ENCODE assay signal across 1 cellular context in the genomic region with DNA sequence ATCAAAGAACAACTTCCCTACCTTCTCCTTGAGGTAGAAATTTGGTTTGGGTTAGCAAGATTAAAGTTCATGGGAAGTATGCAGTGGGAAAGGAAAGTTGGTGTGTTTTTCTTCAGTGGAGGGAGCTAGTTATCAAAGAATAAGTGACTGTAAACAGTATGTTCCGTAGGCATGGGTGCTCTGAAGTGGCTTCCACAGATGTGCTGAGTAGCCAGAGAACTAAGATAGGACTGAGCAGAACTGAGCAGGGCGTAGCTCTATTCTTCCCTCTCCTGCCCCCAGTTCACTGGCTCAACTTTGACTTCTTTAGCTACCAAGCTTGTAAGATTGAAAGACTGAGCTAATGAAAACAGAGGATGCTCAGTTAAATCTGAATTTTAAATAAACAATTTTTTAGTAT.
TF ChIP-seq lines count a peak whose summit lies in the region.

No MANE protein-coding gene starts in this region.

TF ChIP-seq in WTC11, 78 proteins besides CTCF, POLR2A, EP300 and RAD21 (continued from another document):
- TF ChIP-seq, protein P1, sequence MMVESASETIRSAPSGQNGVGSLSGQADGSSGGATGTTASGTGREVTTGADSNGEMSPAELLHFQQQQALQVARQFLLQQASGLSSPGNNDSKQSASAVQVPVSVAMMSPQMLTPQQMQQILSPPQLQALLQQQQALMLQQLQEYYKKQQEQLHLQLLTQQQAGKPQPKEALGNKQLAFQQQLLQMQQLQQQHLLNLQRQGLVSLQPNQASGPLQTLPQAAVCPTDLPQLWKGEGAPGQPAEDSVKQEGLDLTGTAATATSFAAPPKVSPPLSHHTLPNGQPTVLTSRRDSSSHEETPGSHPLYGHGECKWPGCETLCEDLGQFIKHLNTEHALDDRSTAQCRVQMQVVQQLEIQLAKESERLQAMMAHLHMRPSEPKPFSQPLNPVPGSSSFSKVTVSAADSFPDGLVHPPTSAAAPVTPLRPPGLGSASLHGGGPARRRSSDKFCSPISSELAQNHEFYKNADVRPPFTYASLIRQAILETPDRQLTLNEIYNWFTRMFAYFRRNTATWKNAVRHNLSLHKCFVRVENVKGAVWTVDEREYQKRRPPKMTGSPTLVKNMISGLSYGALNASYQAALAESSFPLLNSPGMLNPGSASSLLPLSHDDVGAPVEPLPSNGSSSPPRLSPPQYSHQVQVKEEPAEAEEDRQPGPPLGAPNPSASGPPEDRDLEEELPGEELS (CRISPR knock-in tag; IDR thresholded peaks at IDR 0.05) = no peak
- TF ChIP-seq NFATC4 (CRISPR knock-in tag; IDR thresholded peaks at IDR 0.05) (no peak), ZMAT4 (CRISPR knock-in tag; IDR thresholded peaks at IDR 0.05) (no peak), SMAD3 (CRISPR knock-in tag; IDR thresholded peaks at IDR 0.05; ENCODE audit: borderline replicate concordance) (no peak), CREM (CRISPR knock-in tag; IDR thresholded peaks at IDR 0.05) (no peak), GABPB1 (CRISPR knock-in tag; IDR thresholded peaks at IDR 0.05) (no peak)
- TF ChIP-seq, protein P2, sequence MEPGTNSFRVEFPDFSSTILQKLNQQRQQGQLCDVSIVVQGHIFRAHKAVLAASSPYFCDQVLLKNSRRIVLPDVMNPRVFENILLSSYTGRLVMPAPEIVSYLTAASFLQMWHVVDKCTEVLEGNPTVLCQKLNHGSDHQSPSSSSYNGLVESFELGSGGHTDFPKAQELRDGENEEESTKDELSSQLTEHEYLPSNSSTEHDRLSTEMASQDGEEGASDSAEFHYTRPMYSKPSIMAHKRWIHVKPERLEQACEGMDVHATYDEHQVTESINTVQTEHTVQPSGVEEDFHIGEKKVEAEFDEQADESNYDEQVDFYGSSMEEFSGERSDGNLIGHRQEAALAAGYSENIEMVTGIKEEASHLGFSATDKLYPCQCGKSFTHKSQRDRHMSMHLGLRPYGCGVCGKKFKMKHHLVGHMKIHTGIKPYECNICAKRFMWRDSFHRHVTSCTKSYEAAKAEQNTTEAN (CRISPR knock-in tag; IDR thresholded peaks at IDR 0.05) = no peak
- TF ChIP-seq, protein P3, sequence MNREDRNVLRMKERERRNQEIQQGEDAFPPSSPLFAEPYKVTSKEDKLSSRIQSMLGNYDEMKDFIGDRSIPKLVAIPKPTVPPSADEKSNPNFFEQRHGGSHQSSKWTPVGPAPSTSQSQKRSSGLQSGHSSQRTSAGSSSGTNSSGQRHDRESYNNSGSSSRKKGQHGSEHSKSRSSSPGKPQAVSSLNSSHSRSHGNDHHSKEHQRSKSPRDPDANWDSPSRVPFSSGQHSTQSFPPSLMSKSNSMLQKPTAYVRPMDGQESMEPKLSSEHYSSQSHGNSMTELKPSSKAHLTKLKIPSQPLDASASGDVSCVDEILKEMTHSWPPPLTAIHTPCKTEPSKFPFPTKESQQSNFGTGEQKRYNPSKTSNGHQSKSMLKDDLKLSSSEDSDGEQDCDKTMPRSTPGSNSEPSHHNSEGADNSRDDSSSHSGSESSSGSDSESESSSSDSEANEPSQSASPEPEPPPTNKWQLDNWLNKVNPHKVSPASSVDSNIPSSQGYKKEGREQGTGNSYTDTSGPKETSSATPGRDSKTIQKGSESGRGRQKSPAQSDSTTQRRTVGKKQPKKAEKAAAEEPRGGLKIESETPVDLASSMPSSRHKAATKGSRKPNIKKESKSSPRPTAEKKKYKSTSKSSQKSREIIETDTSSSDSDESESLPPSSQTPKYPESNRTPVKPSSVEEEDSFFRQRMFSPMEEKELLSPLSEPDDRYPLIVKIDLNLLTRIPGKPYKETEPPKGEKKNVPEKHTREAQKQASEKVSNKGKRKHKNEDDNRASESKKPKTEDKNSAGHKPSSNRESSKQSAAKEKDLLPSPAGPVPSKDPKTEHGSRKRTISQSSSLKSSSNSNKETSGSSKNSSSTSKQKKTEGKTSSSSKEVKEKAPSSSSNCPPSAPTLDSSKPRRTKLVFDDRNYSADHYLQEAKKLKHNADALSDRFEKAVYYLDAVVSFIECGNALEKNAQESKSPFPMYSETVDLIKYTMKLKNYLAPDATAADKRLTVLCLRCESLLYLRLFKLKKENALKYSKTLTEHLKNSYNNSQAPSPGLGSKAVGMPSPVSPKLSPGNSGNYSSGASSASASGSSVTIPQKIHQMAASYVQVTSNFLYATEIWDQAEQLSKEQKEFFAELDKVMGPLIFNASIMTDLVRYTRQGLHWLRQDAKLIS (CRISPR knock-in tag; IDR thresholded peaks at IDR 0.05; ENCODE audit: borderline replicate concordance) = no peak
TF ChIP-seq in WTC11: peak in this region for 0.
